In genomic region chr1:150268706-150269403, GRCh38 we compare ENCODE assay signal across 8 cellular contexts.
A peak's percentile ranks its signal among the peaks of the same experiment; 100 is the strongest.
DNase-seq lines count a peak whose midpoint lies in the region; ATAC-seq lines count a peak whose summit lies in the region.

Gene APH1A (minus strand): TSS chr1:150269016. CDS start chr1:150268810, 206 bp downstream.

- no peaks in the 10 kb centered on the region for H3K9me3 ChIP-seq in BLaER1

- DNase-seq in NCI-H526 treated with DMSO at 0.1 percent for 48 hours (lab: John Stamatoyannopoulos, UW) = peak; percentile 98
- peak; percentile 97 for DNase-seq in activated CD4-positive, alpha-beta T cell treated with anti-CD3 and anti-CD28 coated beads for 48 hours
- peak; percentile 82 to 93 (median 90) for DNase-seq in stimulated activated CD4-positive, alpha-beta T cell treated with anti-CD3 and anti-CD28 coated beads, Interleukin-1b, Interleukin-23, amount 100 ng/mL, for 24 hours (ENCODE audit: low read depth in 4 of 4, low spot score in 1 of 4)

- H3K27me3 ChIP-seq in BLaER1 = no peaks in the 10 kb centered on the region
- H3K27me3 ChIP-seq in layer of hippocampus (ENCODE audit: control insufficient read depth, insufficient read depth, low read length) = no peaks in the 10 kb centered on the region

- H3K36me3 ChIP-seq in BLaER1 = peaks cover 36% of the 10 kb centered on the region

- peak within 1 kb of the TSS; percentile 93 for H3K9ac ChIP-seq in BLaER1

- H4K20me1 ChIP-seq in BLaER1 = peaks cover 15% of the 10 kb centered on the region

- H3K4me2 ChIP-seq in BLaER1 = peak within 1 kb of the TSS; percentile 99

- peak within 1 kb of the TSS; percentile 86 for H3K4me3 ChIP-seq in BLaER1

- ATAC-seq in GM19328 (IDR thresholded peaks at IDR 0.05; ENCODE audit: unreplicated experiment) = peak; percentile 83
- ATAC-seq in HG03469 (IDR thresholded peaks at IDR 0.05; ENCODE audit: unreplicated experiment) = peak; percentile 53

- H3K27ac ChIP-seq in BLaER1 (peak within 1 kb of the TSS; percentile 88), cingulate gyrus (ENCODE audit: low read depth, low read length) (peak within 1 kb of the TSS; percentile 90), layer of hippocampus (ENCODE audit: low read depth, low read length) (peak within 1 kb of the TSS; percentile 92)

- peaks cover 50% of the 10 kb centered on the region for H3K4me1 ChIP-seq in BLaER1

Comparison
In these comparisons a context has a peak if more than half of its experiments do, and no peak if none do; other contexts are left out.
1. Peak in every context shown above with its lines: DNase-seq, ATAC-seq, H3K4me3 ChIP-seq and H3K27ac ChIP-seq.